ENCODE assay signal across 24 cellular contexts in genomic region chr3:61862614-61863289, GRCh38.
A peak's percentile ranks its signal among the peaks of the same experiment; 100 is the strongest.
DNase-seq lines count a peak whose midpoint lies in the region; ATAC-seq and TF ChIP-seq lines count a peak whose summit lies in the region.
"Had no signal": no experiment of that assay in that cellular context is flagged by ENCODE, and none has a peak within 500 bp of the region (broad histone marks: within the 10 kb centered on the region; RNA-seq: fewer than 3 reads in every experiment).

No MANE protein-coding gene starts in this region.

- no peak overlapping the region for H3K9ac ChIP-seq in muscle layer of colon (ENCODE audit: low read length)

- ATAC-seq in Right ventricle myocardium superior (ENCODE audit: poor library complexity) (peak; percentile 30), GM21529 (IDR thresholded peaks at IDR 0.05; ENCODE audit: unreplicated experiment) (no peak)
- ATAC-seq: K562 had no signal

- H3K4me1 ChIP-seq in right atrium auricular region (peaks cover 0 to 21% of the 10 kb centered on the region in 2 donors), left ventricle myocardium inferior (peaks cover 75% of the 10 kb centered on the region), muscle layer of colon (ENCODE audit: insufficient read depth, low read length) (peaks cover 47% of the 10 kb centered on the region), prostate gland (replicated peaks) (no peaks in the 10 kb centered on the region), esophagus squamous epithelium (peaks cover 0 to 6% (median 0%) of the 10 kb centered on the region in 3 donors)
- H3K4me1 ChIP-seq: BE2C had no signal

- H3K27ac ChIP-seq in right atrium auricular region (no peak overlapping the region), left ventricle myocardium inferior (replicated peaks) (peak overlapping the region; percentile 39), muscle layer of colon (ENCODE audit: low read depth, low read length) (peak overlapping the region; percentile 1), prostate gland (no peak overlapping the region), esophagus squamous epithelium (no peak overlapping the region)
- H3K27ac ChIP-seq: PC-9 had no signal

- TF ChIP-seq CTCF in right atrium auricular region (IDR thresholded peaks at IDR 0.05) (no peak), left ventricle myocardium inferior (IDR thresholded peaks at IDR 0.05; ENCODE audit: borderline replicate concordance) (no peak), prostate gland (IDR thresholded peaks at IDR 0.05) (no peak), esophagus squamous epithelium (IDR thresholded peaks at IDR 0.05) (no peak)

- WGBS in prostate gland, result 51% methylated on average over 7 of the region's 7 CpGs
- WGBS in esophagus squamous epithelium, 2 donors, result 84 to 87% methylated on average over 6 to 7 of the region's 7 CpGs

- H3K27me3 ChIP-seq in right atrium auricular region (no peaks in the 10 kb centered on the region), left ventricle myocardium inferior (ENCODE audit: low read depth) (no peaks in the 10 kb centered on the region), muscle layer of colon (ENCODE audit: control insufficient read depth in 1 of 2, insufficient read depth in 2 of 2, low read length in 2 of 2) (no peaks in the 10 kb centered on the region), prostate gland (replicated peaks; ENCODE audit: insufficient read depth) (no peaks in the 10 kb centered on the region), esophagus squamous epithelium (no peaks in the 10 kb centered on the region)

- no peaks in the 10 kb centered on the region for H3K36me3 ChIP-seq in right atrium auricular region
- H3K36me3 ChIP-seq in left ventricle myocardium inferior, result no peaks in the 10 kb centered on the region
- no peaks in the 10 kb centered on the region for H3K36me3 ChIP-seq in muscle layer of colon (ENCODE audit: insufficient read depth, low read length)
- no peaks in the 10 kb centered on the region for H3K36me3 ChIP-seq in prostate gland
- no peaks in the 10 kb centered on the region for H3K36me3 ChIP-seq in esophagus squamous epithelium
- H3K36me3 ChIP-seq: BE2C had no signal

- TF ChIP-seq POLR2A in prostate gland (IDR thresholded peaks at IDR 0.05), result no peak
- no peak for TF ChIP-seq POLR2A in esophagus squamous epithelium (IDR thresholded peaks at IDR 0.05)

- no peak overlapping the region for H3K4me3 ChIP-seq in right atrium auricular region
- no peak overlapping the region for H3K4me3 ChIP-seq in left ventricle myocardium inferior
- H3K4me3 ChIP-seq in muscle layer of colon (ENCODE audit: low read depth in 1 of 2, low read length in 2 of 2), result no peak overlapping the region
- no peak overlapping the region for H3K4me3 ChIP-seq in prostate gland
- H3K4me3 ChIP-seq in esophagus squamous epithelium, result no peak overlapping the region
- H3K4me3 ChIP-seq: K562, PC-9 had no signal

- intact Hi-C loops in Right ventricle myocardium superior (cut with DNase I) (no loop called here), left ventricle myocardium inferior (cut with micrococcal nuclease) (no loop called here), prostate gland (cut with DNase I) (loop anchor here (5.0 kb wide), 1 partner anchor 300 kb away; the partner anchor contains the start of gene PTPRG), esophagus squamous epithelium (cut with DNase I) (no loop called here)

- H3K9me3 ChIP-seq in right atrium auricular region, result no peaks in the 10 kb centered on the region
- peaks cover 5% of the 10 kb centered on the region for H3K9me3 ChIP-seq in left ventricle myocardium inferior (replicated peaks)
- no peaks in the 10 kb centered on the region for H3K9me3 ChIP-seq in muscle layer of colon (ENCODE audit: low read length)
- H3K9me3 ChIP-seq in prostate gland, result no peaks in the 10 kb centered on the region
- no peaks in the 10 kb centered on the region for H3K9me3 ChIP-seq in esophagus squamous epithelium
- H3K9me3 ChIP-seq: BE2C had no signal

- DNase-seq in Right ventricle myocardium superior (no peak), right atrium auricular region (ENCODE audit: low spot score) (no peak), left ventricle myocardium inferior (no peak), prostate gland (ENCODE audit: low spot score) (no peak), NCI-H1417 treated with DMSO at 0.1 percent for 48 hours (lab: John Stamatoyannopoulos, UW) (no peak), esophagus squamous epithelium (lab: John Stamatoyannopoulos, UW) (no peak)
- DNase-seq: 8988T; ACHN; BE2C; CD8-positive, alpha-beta memory T cell; DMS153; GOT3; HCEC 1CT; Kasumi-1; MV-4-11; NCI-H1105; NCI-H146; NCI-H1930; NCI-H446 treated with DMSO at 0.1 percent for 48 hours; PC-9; SHP77 had no signal

Comparison
In these comparisons a context has a peak if more than half of its experiments do, and no peak if none do; other contexts are left out.
1. H3K27ac ChIP-seq: peak in left ventricle myocardium inferior (single experiment) and muscle layer of colon (single experiment); none in right atrium auricular region (0 of 2), prostate gland (0 of 2) and esophagus squamous epithelium (0 of 4).